ENCODE assay signal across 8 cellular contexts in the genomic region with DNA sequence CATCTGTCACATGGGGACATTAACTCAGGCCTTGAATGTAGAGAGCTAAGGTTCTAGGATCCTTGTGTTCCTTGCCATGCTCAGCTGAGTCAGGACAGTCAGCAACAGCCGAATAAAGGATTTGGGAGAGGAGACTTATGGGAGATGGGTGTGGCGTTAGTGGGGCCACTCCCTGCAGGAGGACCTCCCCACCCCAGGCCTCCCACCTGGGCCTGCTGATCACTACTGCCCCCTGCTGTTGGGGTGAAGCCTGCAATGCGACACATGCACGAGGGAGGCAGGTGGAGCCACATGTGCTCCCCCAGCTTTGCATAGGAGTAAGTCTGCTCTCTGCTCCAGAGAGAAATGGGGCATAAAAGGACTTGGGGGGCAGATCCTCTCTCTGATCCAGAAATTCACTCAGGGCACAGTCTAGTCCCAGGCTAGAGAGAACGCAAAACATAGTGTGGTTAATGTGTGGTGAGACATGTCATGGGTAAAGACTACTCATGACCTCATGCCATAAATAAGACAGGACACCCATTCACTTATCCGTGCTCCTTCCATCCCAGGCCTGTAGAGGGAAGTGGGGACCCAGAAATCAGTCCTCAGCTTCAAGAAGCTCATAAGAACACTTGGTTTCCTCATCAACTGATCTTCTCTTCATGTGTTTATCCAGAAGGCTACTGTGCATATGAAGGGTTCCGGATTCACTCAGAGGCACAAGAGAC. TPM values are rescaled to one million over a fixed set of nuclear protein-coding genes. Genes with fewer than 3 reads are reported as not detected.
DNase-seq lines count a peak whose midpoint lies in the region; ATAC-seq, FAIRE-seq and TF ChIP-seq lines count a peak whose summit lies in the region.

No MANE protein-coding gene starts in this region.

- H3K9me3 ChIP-seq in tibial artery (no peaks in the 10 kb centered on the region), aorta (ENCODE audit: control insufficient read depth, low read length) (no peaks in the 10 kb centered on the region)

- ATAC-seq in Right ventricle myocardium inferior (peak; percentile 27), aorta (ENCODE audit: low FRiP score) (no peak)

- TF ChIP-seq CTCF in tibial artery (IDR thresholded peaks at IDR 0.05) (peak; percentile 11 to 18), D721Med (IDR thresholded peaks at IDR 0.05; ENCODE audit: insufficient read depth, missing control alignments) (no peak)

- H3K4me3 ChIP-seq in tibial artery (no peak overlapping the region), aorta (ENCODE audit: low read length in 2 of 2) (no peak overlapping the region)

- intact Hi-C loops in Right ventricle myocardium inferior (cut with DNase I) (no loop called here), cardiac septum (cut with DNase I) (no loop called here), tibial artery (cut with DNase I; ENCODE audit: low total_unique reads) (no loop called here), aorta (cut with DNase I) (no loop called here)

- 84 to 86% methylated on average over 7 of the region's 7 CpGs for WGBS in aorta, 2 donors

- H3K27ac ChIP-seq in tibial artery = no peak overlapping the region
- H3K27ac ChIP-seq in aorta (ENCODE audit: low read depth in 1 of 2, low read length in 2 of 2) = no peak overlapping the region

- H3K27me3 ChIP-seq in tibial artery (no peaks in the 10 kb centered on the region), aorta (ENCODE audit: control insufficient read depth in 1 of 2, insufficient read depth in 2 of 2, low read length in 1 of 2) (no peaks in the 10 kb centered on the region)

- H3K4me1 ChIP-seq in tibial artery (no peaks in the 10 kb centered on the region), aorta (ENCODE audit: control insufficient read depth in 1 of 2, insufficient read depth in 2 of 2, low read length in 2 of 2) (no peaks in the 10 kb centered on the region)

- FAIRE-seq in D721Med (lab: Jason Lieb, UNC) = no peak

- DNase-seq in Right ventricle myocardium inferior (ENCODE audit: missing footprints) = no peak
- no peak for DNase-seq in cardiac septum (ENCODE audit: low spot score)
- DNase-seq in NOMO-1 treated with dmso at 0.1 percent for 144 hours (lab: John Stamatoyannopoulos, UW; ENCODE audit: unreplicated experiment) = peak; percentile 28
- peak; percentile 10 for DNase-seq in foreskin melanocyte
- DNase-seq in tibial artery = no peak
- DNase-seq in DMS79 treated with DMSO at 0.1 percent for 48 hours (lab: John Stamatoyannopoulos, UW) = no peak
- no peak for DNase-seq in aorta
- no peak for DNase-seq in D721Med (ENCODE audit: insufficient read length, low spot score)

- H3K36me3 ChIP-seq in tibial artery (peaks cover 0 to 8% (median 0%) of the 10 kb centered on the region in 3 donors), aorta (ENCODE audit: control insufficient read depth in 1 of 2, insufficient read depth in 2 of 2, low read length in 1 of 2) (no peaks in the 10 kb centered on the region)

RNA-seq across cellular contexts. Expression of a gene that starts 19.4 kb away (rescaled TPM):
- total RNA-seq in Right ventricle myocardium inferior = 26.3 TPM
- total RNA-seq in cardiac septum = 9.3 TPM
- 10 to 100 TPM; 26.8 to 31.0 TPM for total RNA-seq in aorta
- polyA plus RNA-seq in aorta = 10 to 100 TPM; 31.9 to 60.4 TPM

RNA-seq across cellular contexts. Expression of a gene that starts 43.9 kb away (rescaled TPM):
- total RNA-seq in Right ventricle myocardium inferior = not detected
- total RNA-seq in cardiac septum = not detected
- not detected for total RNA-seq in aorta
- 1,000 to 10,000 TPM in 1 of 2 donors, under 1 TPM in 1; 0.18 to 1,154 TPM for polyA plus RNA-seq in aorta

Comparison
In these comparisons a context has a peak if more than half of its experiments do, and no peak if none do; other contexts are left out.
1. DNase-seq: peak in NOMO-1 treated with dmso at 0.1 percent for 144 hours (single experiment) and foreskin melanocyte (single experiment); none in Right ventricle myocardium inferior (single experiment), cardiac septum (single experiment), tibial artery (0 of 2), DMS79 treated with DMSO at 0.1 percent for 48 hours (single experiment), aorta (0 of 2) and D721Med (single experiment).